ENCODE assay signal across 8 cellular contexts in genomic region chr6:37353761-37354525, GRCh38. TPM values are rescaled to one million over a fixed set of nuclear protein-coding genes. Genes with fewer than 3 reads are reported as not detected.
A peak's percentile ranks its signal among the peaks of the same experiment; 100 is the strongest.
DNase-seq lines count a peak whose midpoint lies in the region; ATAC-seq and TF ChIP-seq lines count a peak whose summit lies in the region.

Gene RNF8 (plus strand): TSS chr6:37353983. CDS start chr6:37354165, 182 bp downstream.

- H3K4me3 Mint-ChIP-seq in activated T-helper 17 cell treated with anti-CD3 and anti-CD28 coated beads, Interleukin-2, amount 50 U/mL, for 72 hours, result peak within 1 kb of the TSS; percentile 96
- H3K4me3 Mint-ChIP-seq in naive thymus-derived CD8-positive, alpha-beta T cell, result peak within 1 kb of the TSS; percentile 94 to 99 (median 97)
- peak within 1 kb of the TSS; percentile 97 to 99 for H3K4me3 Mint-ChIP-seq in stimulated activated naive B cell treated with anti-CD40 and anti-IgM and Interleukin-4, amounts not matched to agents 10 μg/mL and 1 μg/mL and 100 μg/mL, for 72 hours

- no peaks in the 10 kb centered on the region for H3K9me2 ChIP-seq in Karpas-422 (replicated peaks; ENCODE audit: insufficient read depth, low read length)

- peaks cover 11% of the 10 kb centered on the region; the same call in 1 of the 2 replicates for H4K20me1 ChIP-seq in DND-41 (ENCODE audit: insufficient read depth, low read length)
- peaks cover 5% of the 10 kb centered on the region; the same call in 1 of the 2 replicates for H4K20me1 ChIP-seq in Karpas-422 (ENCODE audit: insufficient read depth, low read depth, low read length)

- H3K27ac ChIP-seq in DND-41 (ENCODE audit: low read length) (peak within 1 kb of the TSS; percentile 62), Karpas-422 (ENCODE audit: low read length) (peak within 1 kb of the TSS; percentile 47), RWPE1 (peak within 1 kb of the TSS; percentile 71)

- H3K27ac Mint-ChIP-seq in activated T-helper 17 cell treated with anti-CD3 and anti-CD28 coated beads, Interleukin-2, amount 50 U/mL, for 72 hours, result peak within 1 kb of the TSS; percentile 94
- peak within 1 kb of the TSS; percentile 89 to 96 (median 92) for H3K27ac Mint-ChIP-seq in naive thymus-derived CD8-positive, alpha-beta T cell
- H3K27ac Mint-ChIP-seq in stimulated activated naive B cell treated with anti-CD40 and anti-IgM and Interleukin-4, amounts not matched to agents 10 μg/mL and 1 μg/mL and 100 μg/mL, for 72 hours, result peak within 1 kb of the TSS; percentile 94

- no peak for TF ChIP-seq CTCF in DND-41 (IDR thresholded peaks at IDR 0.05; ENCODE audit: borderline replicate concordance, extremely low read depth, low read length, poor library complexity, severe bottlenecking)
- no peak for TF ChIP-seq CTCF in RWPE1 (conservative IDR thresholded peaks at IDR 0.05; ENCODE audit: low read depth)
- TF ChIP-seq CTCF in fibroblast of mammary gland (conservative IDR thresholded peaks at IDR 0.05; ENCODE audit: control insufficient read depth, insufficient read depth, low read depth, low read length), result no peak

- H3K9me3 ChIP-seq in DND-41 (ENCODE audit: insufficient read depth, low read length, severe bottlenecking) (no peaks in the 10 kb centered on the region), Karpas-422 (ENCODE audit: low read length) (no peaks in the 10 kb centered on the region)

- no peaks in the 10 kb centered on the region for H3K9me3 Mint-ChIP-seq in activated T-helper 17 cell treated with anti-CD3 and anti-CD28 coated beads, Interleukin-2, amount 50 U/mL, for 72 hours
- no peaks in the 10 kb centered on the region for H3K9me3 Mint-ChIP-seq in naive thymus-derived CD8-positive, alpha-beta T cell
- peaks cover 0 to 4% of the 10 kb centered on the region in 2 donors for H3K9me3 Mint-ChIP-seq in stimulated activated naive B cell treated with anti-CD40 and anti-IgM and Interleukin-4, amounts not matched to agents 10 μg/mL and 1 μg/mL and 100 μg/mL, for 72 hours

- H2AFZ ChIP-seq in DND-41 (ENCODE audit: low read depth, low read length), result peak within 1 kb of the TSS; percentile 80
- H2AFZ ChIP-seq in Karpas-422 (ENCODE audit: low read length), result peak within 1 kb of the TSS; percentile 100

- POLR2A ChIA-PET in RWPE1 (lab: Yijun Ruan, JAX; ENCODE audit: low non-redundant PET), result interaction anchor here (0.9 kb wide), 1 partner anchor 9 kb away, joined by 4 read pairs; no protein-coding TSS in a partner anchor
- POLR2A ChIA-PET in naive thymus-derived CD8-positive, alpha-beta T cell (lab: Charles Lee), result interaction anchor here (0.6 to 1.1 kb wide), 4 partner anchors 13 to 102 kb away, joined by 3 to 9 read pairs (median 4); no protein-coding TSS in a partner anchor

- peak within 1 kb of the TSS; percentile 84 for H3K4me2 ChIP-seq in DND-41 (ENCODE audit: insufficient read depth, low read length)
- peak within 1 kb of the TSS; percentile 88 for H3K4me2 ChIP-seq in Karpas-422 (ENCODE audit: low read depth, low read length, poor library complexity, severe bottlenecking)

- peaks cover 29% of the 10 kb centered on the region for H3K4me1 Mint-ChIP-seq in activated T-helper 17 cell treated with anti-CD3 and anti-CD28 coated beads, Interleukin-2, amount 50 U/mL, for 72 hours
- peaks cover 20 to 49% (median 40%) of the 10 kb centered on the region in 4 donors for H3K4me1 Mint-ChIP-seq in naive thymus-derived CD8-positive, alpha-beta T cell
- peaks cover 21 to 52% of the 10 kb centered on the region in 2 donors for H3K4me1 Mint-ChIP-seq in stimulated activated naive B cell treated with anti-CD40 and anti-IgM and Interleukin-4, amounts not matched to agents 10 μg/mL and 1 μg/mL and 100 μg/mL, for 72 hours

- CTCF ChIA-PET in RWPE1 (lab: Yijun Ruan, JAX), result no interaction called here

- DNase-seq in DND-41, result peak; percentile 93
- DNase-seq in Karpas-422, result peak; percentile 95
- DNase-seq in RWPE1 (ENCODE audit: low spot score), result peak; percentile 97
- DNase-seq in fibroblast of mammary gland (ENCODE audit: low read depth), result peak; percentile 78
- DNase-seq in naive thymus-derived CD8-positive, alpha-beta T cell, result peak; percentile 80 to 93 (median 85)
- peak; percentile 87 for DNase-seq in stimulated activated naive B cell treated with anti-CD40 and anti-IgM and Interleukin-4, amounts not matched to agents 10 μg/mL and 1 μg/mL and 100 μg/mL, for 72 hours

- H3K79me2 ChIP-seq in DND-41 (ENCODE audit: insufficient read depth, low read length) (peaks cover 49% of the 10 kb centered on the region), Karpas-422 (ENCODE audit: low read length) (peaks cover 51% of the 10 kb centered on the region)

- H3K27me3 ChIP-seq in DND-41 (ENCODE audit: insufficient read depth, low read length, poor library complexity) (no peaks in the 10 kb centered on the region), Karpas-422 (ENCODE audit: low read length) (no peaks in the 10 kb centered on the region)

- H3K36me3 ChIP-seq in DND-41 (ENCODE audit: insufficient read depth, low read length) (no peaks in the 10 kb centered on the region; the same call in 1 of the 2 replicates), Karpas-422 (ENCODE audit: insufficient read depth, low read length) (no peaks in the 10 kb centered on the region)

- H3K4me1 ChIP-seq in DND-41 (ENCODE audit: insufficient read depth, low read length) (peaks cover 32% of the 10 kb centered on the region), Karpas-422 (ENCODE audit: low read length) (peaks cover 41% of the 10 kb centered on the region)

- H3K4me3 ChIP-seq in DND-41 (ENCODE audit: low read depth in 1 of 2, low read length in 2 of 2) (peak within 1 kb of the TSS; percentile 73 to 78), Karpas-422 (ENCODE audit: low read length) (peak within 1 kb of the TSS; percentile 93), fibroblast of mammary gland (ENCODE audit: control insufficient read depth, low read depth, low read length) (peak within 1 kb of the TSS; percentile 92)

- no peaks in the 10 kb centered on the region for H3K27me3 Mint-ChIP-seq in activated T-helper 17 cell treated with anti-CD3 and anti-CD28 coated beads, Interleukin-2, amount 50 U/mL, for 72 hours
- no peaks in the 10 kb centered on the region for H3K27me3 Mint-ChIP-seq in naive thymus-derived CD8-positive, alpha-beta T cell
- no peaks in the 10 kb centered on the region for H3K27me3 Mint-ChIP-seq in stimulated activated naive B cell treated with anti-CD40 and anti-IgM and Interleukin-4, amounts not matched to agents 10 μg/mL and 1 μg/mL and 100 μg/mL, for 72 hours

- ATAC-seq in DND-41 (ENCODE audit: insufficient read depth, low read depth) (peak; percentile 95), GM21786 (IDR thresholded peaks at IDR 0.05; ENCODE audit: unreplicated experiment) (peak; percentile 85)
- ATAC-seq in activated T-helper 17 cell treated with anti-CD3 and anti-CD28 coated beads, Interleukin-2, amount 50 U/mL, for 72 hours (replicated peaks), result peak; percentile 98
- ATAC-seq in naive thymus-derived CD8-positive, alpha-beta T cell, result peak; percentile 96 to 97
- ATAC-seq in stimulated activated naive B cell treated with anti-CD40 and anti-IgM and Interleukin-4, amounts not matched to agents 10 μg/mL and 1 μg/mL and 100 μg/mL, for 72 hours (replicated peaks), result peak; percentile 96 to 97

- H3K9ac ChIP-seq in DND-41 (ENCODE audit: low read depth, low read length), result peak within 1 kb of the TSS; percentile 70
- peak within 1 kb of the TSS; percentile 93 for H3K9ac ChIP-seq in Karpas-422 (ENCODE audit: low read length)

- H3K36me3 Mint-ChIP-seq in activated T-helper 17 cell treated with anti-CD3 and anti-CD28 coated beads, Interleukin-2, amount 50 U/mL, for 72 hours (ENCODE audit: low read depth), result peaks cover 14% of the 10 kb centered on the region
- H3K36me3 Mint-ChIP-seq in naive thymus-derived CD8-positive, alpha-beta T cell, result peaks cover 0 to 2% (median 0%) of the 10 kb centered on the region in 3 donors
- H3K36me3 Mint-ChIP-seq in stimulated activated naive B cell treated with anti-CD40 and anti-IgM and Interleukin-4, amounts not matched to agents 10 μg/mL and 1 μg/mL and 100 μg/mL, for 72 hours, result peaks cover 7 to 9% of the 10 kb centered on the region in 2 donors

RNA-seq across cellular contexts. Expression of gene RNF8, which starts in this region (rescaled TPM):
- total RNA-seq in Karpas-422 (2014; rRNA removed; shearing (Covaris generic); ENCODE audit: low replicate concordance), result 22.5 and 32.7 TPM in 2 replicates
- total RNA-seq in activated T-helper 17 cell treated with anti-CD3 and anti-CD28 coated beads, Interleukin-2, amount 50 U/mL, for 72 hours, result 10 to 100 TPM; 23.0 to 30.3 TPM
- 10 to 100 TPM; 14.3 to 17.2 TPM for total RNA-seq in naive thymus-derived CD8-positive, alpha-beta T cell
- polyA plus RNA-seq in naive thymus-derived CD8-positive, alpha-beta T cell, result 10 to 100 TPM in 1 of 3 donors, 1 to 10 TPM in 2; 9.1 to 16.0 (median 9.6) TPM

Comparison
In these comparisons a context has a peak if more than half of its experiments do, and no peak if none do; other contexts are left out.
1. Peak in every context shown above with its lines: DNase-seq, ATAC-seq, H3K4me3 ChIP-seq and H3K27ac ChIP-seq.